ENCODE assay signal across 10 cellular contexts in genomic region chr20:50029697-50030428, GRCh38. TPM values are rescaled to one million over a fixed set of nuclear protein-coding genes. Genes with fewer than 3 reads are reported as not detected.
A peak's percentile ranks its signal among the peaks of the same experiment; 100 is the strongest.
DNase-seq lines count a peak whose midpoint lies in the region; ATAC-seq and TF ChIP-seq lines count a peak whose summit lies in the region.
"Had no signal": no experiment of that assay in that cellular context is flagged by ENCODE, and none has a peak within 500 bp of the region (broad histone marks: within the 10 kb centered on the region; RNA-seq: fewer than 3 reads in every experiment).

No MANE protein-coding gene starts in this region.

- CTCF ChIA-PET in IMR-90 (lab: Yijun Ruan, JAX): no interaction called here

- peak; percentile 51; the same call in 1 of the 2 replicates for TF ChIP-seq POLR2A in IMR-90 (IDR thresholded peaks at IDR 0.05; ENCODE audit: low read depth, low read length)

- H2BK5ac ChIP-seq in IMR-90 (ENCODE audit: low read depth, low read length, poor library complexity, severe bottlenecking): peak overlapping the region; percentile 72
- H2BK5ac ChIP-seq in mesendoderm (ENCODE audit: low read length): peak overlapping the region; percentile 50

- no peaks in the 10 kb centered on the region for H3K79me2 ChIP-seq in mesendoderm (ENCODE audit: control insufficient read depth, insufficient read depth, low read length)

- H3K23ac ChIP-seq in IMR-90 (ENCODE audit: low read depth, low read length): peak overlapping the region; percentile 86
- no peak overlapping the region for H3K23ac ChIP-seq in mesendoderm (ENCODE audit: low read length)

- H3K4ac ChIP-seq in IMR-90 (ENCODE audit: low read depth, low read length) (peak overlapping the region; percentile 87), mesendoderm (ENCODE audit: low read depth, low read length) (no peak overlapping the region)

- intact Hi-C loops in IMR-90 (cut with micrococcal nuclease): loop anchor here (2.0 kb wide), 1 partner anchor 45 kb away; no protein-coding TSS in a partner anchor

- peak overlapping the region; percentile 81 for H3K14ac ChIP-seq in IMR-90 (replicated peaks; ENCODE audit: low read depth, low read length)

- H4K20me1 ChIP-seq in IMR-90 (ENCODE audit: insufficient read depth, low read length): no peaks in the 10 kb centered on the region

- WGBS in IMR-90 (ENCODE audit: extremely low coverage in 2 of 2, insufficient read length in 1 of 2), 2 experiments: 14% methylated on average over 5 of the region's 19 CpGs; no CpG with 5 or more reads in 1 of the 2 experiments
- WGBS in mesendoderm (ENCODE audit: extremely low coverage, insufficient coverage, low lambda C conversion rate): no CpG with 5 or more reads among the region's 19 CpGs

- H3K36me3 ChIP-seq in IMR-90 (ENCODE audit: control insufficient read depth, insufficient read depth, low read length) (no peaks in the 10 kb centered on the region), mesendoderm (ENCODE audit: control insufficient read depth, insufficient read depth, low read length) (no peaks in the 10 kb centered on the region)
- H3K36me3 ChIP-seq: cardiac muscle cell had no signal

- H3K56ac ChIP-seq in IMR-90 (ENCODE audit: extremely low read depth, insufficient read depth, low read length): peak overlapping the region; percentile 50; the same call in 1 of the 2 replicates
- peak overlapping the region; percentile 56 for H3K56ac ChIP-seq in mesendoderm (ENCODE audit: low read length)

- no peak overlapping the region; the same call in 1 of the 2 replicates for H3K9ac ChIP-seq in IMR-90 (ENCODE audit: low read depth, low read length)
- no peak overlapping the region for H3K9ac ChIP-seq in mesendoderm (ENCODE audit: low read length)

- H3K4me3 ChIP-seq in IMR-90 (ENCODE audit: insufficient read depth, low read depth, low read length) (no peak overlapping the region), coronary artery (peak overlapping the region; percentile 26), mesendoderm (ENCODE audit: low read length) (no peak overlapping the region)
- H3K4me3 ChIP-seq: cardiac muscle cell had no signal

- H3K4me2 ChIP-seq in IMR-90 (ENCODE audit: low read depth, low read length) (peak overlapping the region; percentile 9), mesendoderm (ENCODE audit: low read length) (no peak overlapping the region)

- H2BK15ac ChIP-seq in IMR-90 (ENCODE audit: low read depth, low read length) (peak overlapping the region; percentile 78), mesendoderm (replicated peaks; ENCODE audit: low read depth) (no peak overlapping the region)

- BruUV-seq in IMR-90 (replicated peaks; lab: Mats Ljungman, UMichigan): no TSS peak

- H2BK20ac ChIP-seq in IMR-90 (ENCODE audit: low read depth, low read length): peak overlapping the region; percentile 90

- H2BK120ac ChIP-seq in IMR-90 (ENCODE audit: low read depth, low read length) (peak overlapping the region; percentile 95), mesendoderm (ENCODE audit: low read depth, low read length) (no peak overlapping the region)

- TF ChIP-seq CTCF in IMR-90 (conservative IDR thresholded peaks at IDR 0.05; ENCODE audit: low read depth, low read length): no peak
- TF ChIP-seq CTCF in coronary artery (IDR thresholded peaks at IDR 0.05): no peak

- peak; percentile 95 for DNase-seq in A172 (ENCODE audit: low spot score)
- peak; percentile 95 for DNase-seq in IMR-90
- DNase-seq in coronary artery (ENCODE audit: low spot score): peak; percentile 92
- DNase-seq in mesendoderm: no peak
- no peak for DNase-seq in DMS53 (lab: John Stamatoyannopoulos, UW)
- no peak for DNase-seq in inferior parietal cortex (ENCODE audit: extremely low spot score)
- DNase-seq in stimulated activated naive CD4-positive, alpha-beta T cell treated with Interleukin-2 at 50 U/mL for 16 hours (lab: John Stamatoyannopoulos, UW): no peak
- DNase-seq: CD4-positive, alpha-beta T cell had no signal

- in situ Hi-C loops in IMR-90 (cut with MboI; ENCODE audit: low sequenced_read_pairs): no loop called here

- H4K8ac ChIP-seq in IMR-90 (ENCODE audit: low read depth in 2 of 2, low read length in 2 of 2): peak overlapping the region; percentile 55 to 89
- no peak overlapping the region for H4K8ac ChIP-seq in mesendoderm (ENCODE audit: low read depth, low read length)

- dilution Hi-C loops in IMR-90 (cut with HindIII; ENCODE audit: low sequenced_read_pairs, unreplicated experiment): no loop called here

- H3K18ac ChIP-seq in IMR-90 (ENCODE audit: low read depth, low read length) (peak overlapping the region; percentile 21), mesendoderm (ENCODE audit: low read length) (no peak overlapping the region)

- H2AK5ac ChIP-seq in IMR-90 (ENCODE audit: low read depth, low read length): peak overlapping the region; percentile 78
- peak overlapping the region; percentile 85 for H2AK5ac ChIP-seq in mesendoderm (ENCODE audit: low read length)

- peaks cover 29% of the 10 kb centered on the region for H3K4me1 ChIP-seq in IMR-90 (ENCODE audit: control insufficient read depth, insufficient read depth, low read length)
- no peaks in the 10 kb centered on the region for H3K4me1 ChIP-seq in mesendoderm (ENCODE audit: control insufficient read depth, low read depth, low read length)

- ATAC-seq in IMR-90 (ENCODE audit: low read depth) (peak; percentile 66), HG02571 (IDR thresholded peaks at IDR 0.05; ENCODE audit: unreplicated experiment) (no peak)

- POLR2A ChIA-PET in IMR-90 (lab: Charles Lee; ENCODE audit: unreplicated experiment): no interaction called here

- H3K79me1 ChIP-seq in IMR-90 (ENCODE audit: low read depth in 1 of 2, low read length in 2 of 2) (no peaks in the 10 kb centered on the region; a peak in 1 of 4 replicates), mesendoderm (ENCODE audit: low read length) (no peaks in the 10 kb centered on the region)

- peak overlapping the region; percentile 68 for H2AFZ ChIP-seq in IMR-90 (replicated peaks; ENCODE audit: low read length, poor library complexity)

- peak overlapping the region; percentile 53 for H4K5ac ChIP-seq in IMR-90 (ENCODE audit: low read depth, low read length)
- no peak overlapping the region for H4K5ac ChIP-seq in mesendoderm (ENCODE audit: low read length)

- H3K27me3 ChIP-seq in IMR-90 (ENCODE audit: control insufficient read depth, insufficient read depth, low read length) (no peaks in the 10 kb centered on the region), mesendoderm (ENCODE audit: insufficient read depth, low read length, poor library complexity) (no peaks in the 10 kb centered on the region)
- H3K27me3 ChIP-seq: cardiac muscle cell had no signal

- H3K27ac ChIP-seq in IMR-90 (ENCODE audit: insufficient read depth, low read length) (peak overlapping the region; percentile 51), coronary artery (peak overlapping the region; percentile 59 to 88), mesendoderm (ENCODE audit: low read depth, low read length) (no peak overlapping the region)
- H3K27ac ChIP-seq: cardiac muscle cell had no signal

- H4K91ac ChIP-seq in IMR-90 (ENCODE audit: insufficient read depth, low read depth, low read length): peak overlapping the region; percentile 93

- no peaks in the 10 kb centered on the region for H3K9me3 ChIP-seq in IMR-90 (ENCODE audit: control insufficient read depth, insufficient read depth, low read length)

- TF ChIP-seq RAD21 in IMR-90 (IDR thresholded peaks at IDR 0.05; ENCODE audit: low read length): no peak; the same call in 1 of the 2 replicates

- peaks cover 26% of the 10 kb centered on the region for H3K9me1 ChIP-seq in IMR-90 (ENCODE audit: insufficient read depth, low read length)

- H2AK9ac ChIP-seq in IMR-90 (replicated peaks; ENCODE audit: low read depth, low read length, poor library complexity): peak overlapping the region; percentile 29

TF ChIP-seq in IMR-90, 13 proteins besides CTCF, POLR2A, EP300 and RAD21 (continues in another document):
- TF ChIP-seq MAFK (IDR thresholded peaks at IDR 0.05; ENCODE audit: low read depth, low read length) (peak; percentile 60; the same call in 1 of the 2 replicates), BHLHE40 (IDR thresholded peaks at IDR 0.05; ENCODE audit: low read depth, low read length) (peak; percentile 61), MXI1 (IDR thresholded peaks at IDR 0.05; ENCODE audit: borderline replicate concordance, low read depth, low read length) (no peak), ELK1 (IDR thresholded peaks at IDR 0.05; ENCODE audit: borderline replicate concordance, low read depth, low read length) (no peak), NFE2L2 (IDR thresholded peaks at IDR 0.05; ENCODE audit: low read depth, low read length) (peak; percentile 96), RFX5 (IDR thresholded peaks at IDR 0.05; ENCODE audit: low read depth, low read length) (no peak), CEBPB (IDR thresholded peaks at IDR 0.05; ENCODE audit: low read depth, low read length) (peak; percentile 92), CHD1 (IDR thresholded peaks at IDR 0.05; ENCODE audit: low read depth, low read length) (peak; percentile 29; the same call in 1 of the 2 replicates), SMC3 (IDR thresholded peaks at IDR 0.05; ENCODE audit: low read depth, low read length) (no peak), RCOR1 (IDR thresholded peaks at IDR 0.05; ENCODE audit: insufficient replicate concordance, low read length) (no peak), MAZ (IDR thresholded peaks at IDR 0.05; ENCODE audit: borderline replicate concordance, low read depth, low read length) (peak; percentile 30; the same call in 1 of the 2 replicates)

RNA-seq across cellular contexts. Expression of gene SNAI1, which starts 47.1 kb away (rescaled TPM):
- 0.62 and 2.6 TPM in 2 replicates for total RNA-seq in A172 (2014; rRNA removed; shearing (Covaris generic))
- total RNA-seq in IMR-90 (2012; rRNA removed): 0.54 and 0.83 TPM in 2 replicates
- 13.7 and 14.9 TPM in 2 replicates for polyA plus RNA-seq in IMR-90 (2012; rRNA removed)
- 10.8 and 34.1 TPM in 2 replicates for polyA plus RNA-seq in IMR-90 (2012; cell fraction: cytosol; rRNA removed)
- 54.0 and 64.7 TPM in 2 replicates for polyA plus RNA-seq in IMR-90 (2012; cell fraction: nucleus; rRNA removed; ENCODE audit: low replicate concordance)
- polyA plus RNA-seq in mesendoderm (2013, experiment 1 of 2): 23.6 TPM
- 20.7 TPM for polyA plus RNA-seq in mesendoderm (2013, experiment 2 of 2)

Comparison
In these comparisons a context has a peak if more than half of its experiments do, and no peak if none do; other contexts are left out.
1. DNase-seq: peak in A172 (single experiment), IMR-90 (single experiment) and coronary artery (single experiment); none in mesendoderm (single experiment), DMS53 (single experiment), inferior parietal cortex (single experiment) and stimulated activated naive CD4-positive, alpha-beta T cell treated with Interleukin-2 at 50 U/mL for 16 hours (single experiment).